In the genomic region with DNA sequence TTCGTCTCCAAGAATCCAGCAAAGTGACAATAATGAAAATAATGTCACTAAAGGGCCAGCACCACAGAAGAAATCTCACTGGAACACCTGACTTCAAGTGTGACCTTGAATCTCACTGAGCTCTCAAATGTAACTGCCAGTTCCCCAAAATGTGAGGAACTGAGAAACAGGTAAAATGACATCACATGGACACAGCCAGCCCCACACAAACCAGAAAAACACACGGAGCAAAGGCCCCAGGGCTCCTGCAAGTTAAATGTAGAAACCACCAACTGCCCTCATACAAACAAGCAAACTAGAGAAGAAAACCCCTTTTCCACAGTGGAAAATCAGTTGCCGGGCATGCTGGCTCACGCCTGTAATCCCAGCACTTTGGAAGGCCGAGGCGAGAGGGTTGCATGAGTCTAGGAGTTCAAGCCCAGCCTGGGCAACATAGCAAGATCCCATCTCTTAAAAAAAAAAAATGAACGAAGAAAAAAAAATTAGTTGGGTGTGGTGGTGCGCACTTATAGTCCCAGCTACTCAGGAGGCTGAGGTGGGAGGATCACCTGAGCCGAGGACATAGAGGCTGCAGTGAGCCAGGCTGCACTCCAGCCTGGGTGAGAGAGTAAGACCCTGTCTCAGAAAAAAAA, we compare ENCODE assay signal across 1 cellular context.
TF ChIP-seq lines count a peak whose summit lies in the region.

No MANE protein-coding gene starts in this region.

TF ChIP-seq in K562, 482 proteins besides CTCF, POLR2A, EP300 and RAD21:
- no peak for TF ChIP-seq FIP1L1 (IDR thresholded peaks at IDR 0.05; ENCODE audit: low read depth, low read length, poor library complexity, severe bottlenecking)
- no peak for TF ChIP-seq PML (IDR thresholded peaks at IDR 0.05; ENCODE audit: low read length)
- peak; percentile 93 for TF ChIP-seq ZNF121 (CRISPR knock-in tag; conservative IDR thresholded peaks at IDR 0.05)
- TF ChIP-seq RBM25 (IDR thresholded peaks at IDR 0.05; ENCODE audit: low read depth, low read length, severe bottlenecking) = peak; percentile 11
